ENCODE assay signal across 12 cellular contexts in the genomic region with DNA sequence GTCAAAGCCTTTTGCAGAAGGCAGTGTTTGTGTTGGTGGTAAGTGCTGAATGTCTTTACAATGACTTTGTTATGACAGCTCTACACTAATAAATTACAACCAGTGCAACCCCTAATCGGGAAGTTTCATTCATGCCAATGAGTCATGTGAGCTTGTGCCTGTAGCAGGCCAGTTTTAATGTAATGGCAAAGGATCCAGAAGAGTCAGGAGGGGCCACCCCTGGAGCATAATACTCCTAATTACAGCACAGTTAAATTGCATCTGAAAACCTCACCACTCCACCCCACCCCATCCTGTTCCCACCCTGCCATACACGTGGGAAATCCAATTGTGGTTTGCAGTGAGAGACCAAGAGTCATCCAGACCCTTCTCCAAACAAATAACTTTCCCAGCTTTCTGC.
DNase-seq lines count a peak whose midpoint lies in the region; ATAC-seq and TF ChIP-seq lines count a peak whose summit lies in the region.
"Had no signal": no experiment of that assay in that cellular context is flagged by ENCODE, and none has a peak within 500 bp of the region (broad histone marks: within the 10 kb centered on the region; RNA-seq: fewer than 3 reads in every experiment).

No MANE protein-coding gene starts in this region.

- no peak for TF ChIP-seq POLR2A in erythroblast (IDR thresholded peaks at IDR 0.05; ENCODE audit: low read length)

- no peaks in the 10 kb centered on the region for H3K4me1 ChIP-seq in PC-3 (ENCODE audit: insufficient read depth, low read length)
- H3K4me1 ChIP-seq: upper lobe of left lung had no signal

- no peaks in the 10 kb centered on the region for H3K4me1 Mint-ChIP-seq in stimulated activated memory B cell treated with anti-CD40 and anti-IgM and Interleukin-4, amounts not matched to agents 10 μg/mL and 1 μg/mL and 100 μg/mL, for 72 hours
- no peaks in the 10 kb centered on the region for H3K4me1 Mint-ChIP-seq in activated CD8-positive, alpha-beta T cell treated with anti-CD3 and anti-CD28 coated beads for 36 hours (ENCODE audit: low read depth)
- peaks cover 13% of the 10 kb centered on the region for H3K4me1 Mint-ChIP-seq in osteocyte (ENCODE audit: unreplicated experiment)

- no peak overlapping the region for H3K27ac ChIP-seq in PC-3 (ENCODE audit: low read length)
- H3K27ac ChIP-seq: upper lobe of left lung had no signal

- POLR2A ChIA-PET in PC-3 (lab: Charles Lee; ENCODE audit: unreplicated experiment) = no interaction called here
- POLR2A ChIA-PET in activated CD8-positive, alpha-beta T cell treated with anti-CD3 and anti-CD28 coated beads for 36 hours (lab: Charles Lee) = no interaction called here

- no peak overlapping the region for H3K9ac ChIP-seq in PC-3 (ENCODE audit: low read length)

- no peaks in the 10 kb centered on the region for H3F3A ChIP-seq in PC-3 (ENCODE audit: low read length, unreplicated experiment)

- no peak overlapping the region for H2AFZ ChIP-seq in PC-3 (ENCODE audit: low read length)

- H3K36me3 ChIP-seq in MG63 = no peaks in the 10 kb centered on the region
- no peaks in the 10 kb centered on the region for H3K36me3 ChIP-seq in PC-3 (ENCODE audit: low read depth, low read length)
- H3K36me3 ChIP-seq: upper lobe of left lung had no signal

- intact Hi-C loops in PC-3 (cut with micrococcal nuclease) = no loop called here
- intact Hi-C loops in activated CD8-positive, alpha-beta T cell treated with anti-CD3 and anti-CD28 coated beads for 36 hours (cut with micrococcal nuclease) = no loop called here

- no peak for TF ChIP-seq CTCF in PC-3 (conservative IDR thresholded peaks at IDR 0.05; ENCODE audit: low read depth, low read length)
- TF ChIP-seq CTCF in activated CD8-positive, alpha-beta T cell treated with anti-CD3 and anti-CD28 coated beads for 36 hours (IDR thresholded peaks at IDR 0.05) = no peak
- no peak for TF ChIP-seq CTCF in osteocyte (IDR thresholded peaks at IDR 0.05)

- H3K79me2 ChIP-seq in PC-3 (ENCODE audit: low read length) = no peaks in the 10 kb centered on the region

- no TSS peak for BruUV-seq in PC-3 (replicated peaks; lab: Mats Ljungman, UMichigan)

- H3K9me3 Mint-ChIP-seq in stimulated activated memory B cell treated with anti-CD40 and anti-IgM and Interleukin-4, amounts not matched to agents 10 μg/mL and 1 μg/mL and 100 μg/mL, for 72 hours = peaks cover 14% of the 10 kb centered on the region
- H3K9me3 Mint-ChIP-seq in activated CD8-positive, alpha-beta T cell treated with anti-CD3 and anti-CD28 coated beads for 36 hours = peaks cover 4% of the 10 kb centered on the region
- H3K9me3 Mint-ChIP-seq in osteocyte (ENCODE audit: unreplicated experiment) = no peaks in the 10 kb centered on the region

- no peaks in the 10 kb centered on the region for H3K9me2 ChIP-seq in PC-3 (replicated peaks; ENCODE audit: low read length)

- no peaks in the 10 kb centered on the region for H3K27me3 ChIP-seq in MG63
- no peaks in the 10 kb centered on the region for H3K27me3 ChIP-seq in PC-3 (ENCODE audit: low read length)
- H3K27me3 ChIP-seq: upper lobe of left lung had no signal

- no peaks in the 10 kb centered on the region for H3K9me3 ChIP-seq in MG63
- no peaks in the 10 kb centered on the region; the same call in 1 of the 2 replicates for H3K9me3 ChIP-seq in PC-3 (ENCODE audit: low read length)
- H3K9me3 ChIP-seq: upper lobe of left lung had no signal

- H3K4me2 ChIP-seq in PC-3 (ENCODE audit: low read length) = no peak overlapping the region

- no peak for ATAC-seq in PC-3
- no peak for ATAC-seq in stimulated activated memory B cell treated with anti-CD40 and anti-IgM and Interleukin-4, amounts not matched to agents 10 μg/mL and 1 μg/mL and 100 μg/mL, for 72 hours
- ATAC-seq in activated CD8-positive, alpha-beta T cell treated with anti-CD3 and anti-CD28 coated beads for 36 hours = no peak

- H3K4me3 Mint-ChIP-seq in stimulated activated memory B cell treated with anti-CD40 and anti-IgM and Interleukin-4, amounts not matched to agents 10 μg/mL and 1 μg/mL and 100 μg/mL, for 72 hours = no peak overlapping the region
- no peak overlapping the region for H3K4me3 Mint-ChIP-seq in activated CD8-positive, alpha-beta T cell treated with anti-CD3 and anti-CD28 coated beads for 36 hours
- H3K4me3 Mint-ChIP-seq in osteocyte (ENCODE audit: unreplicated experiment) = no peak overlapping the region

- no peak overlapping the region for H3K4me3 ChIP-seq in MG63
- no peak overlapping the region for H3K4me3 ChIP-seq in PC-3 (ENCODE audit: low read length)
- H3K4me3 ChIP-seq: coronary artery, upper lobe of left lung had no signal

- H3K27ac Mint-ChIP-seq in stimulated activated memory B cell treated with anti-CD40 and anti-IgM and Interleukin-4, amounts not matched to agents 10 μg/mL and 1 μg/mL and 100 μg/mL, for 72 hours = no peak overlapping the region
- no peak overlapping the region for H3K27ac Mint-ChIP-seq in activated CD8-positive, alpha-beta T cell treated with anti-CD3 and anti-CD28 coated beads for 36 hours
- no peak overlapping the region for H3K27ac Mint-ChIP-seq in osteocyte (ENCODE audit: unreplicated experiment)

- H4K20me1 ChIP-seq in PC-3 (ENCODE audit: low read length) = no peaks in the 10 kb centered on the region

- no peaks in the 10 kb centered on the region for H3K36me3 Mint-ChIP-seq in stimulated activated memory B cell treated with anti-CD40 and anti-IgM and Interleukin-4, amounts not matched to agents 10 μg/mL and 1 μg/mL and 100 μg/mL, for 72 hours
- H3K36me3 Mint-ChIP-seq in activated CD8-positive, alpha-beta T cell treated with anti-CD3 and anti-CD28 coated beads for 36 hours (ENCODE audit: low read depth) = no peaks in the 10 kb centered on the region
- H3K36me3 Mint-ChIP-seq in osteocyte (ENCODE audit: unreplicated experiment) = no peaks in the 10 kb centered on the region

- CTCF ChIA-PET in PC-3 (lab: Charles Lee) = no interaction called here
- CTCF ChIA-PET in activated CD8-positive, alpha-beta T cell treated with anti-CD3 and anti-CD28 coated beads for 36 hours (lab: Charles Lee) = interaction anchor here (0.6 kb wide), 1 partner anchor 12 kb away, joined by 3 read pairs; no protein-coding TSS in a partner anchor

- DNase-seq in A172 (ENCODE audit: low spot score) (peak; percentile 92), MG63 (peak; percentile 81), PC-3 (peak; percentile 64), glomerular visceral epithelial cell (ENCODE audit: extremely low spot score) (peak; percentile 74), erythroblast (lab: John Stamatoyannopoulos, UW) (no peak), osteocyte (ENCODE audit: extremely low spot score, unreplicated experiment) (no peak)
- DNase-seq in activated CD8-positive, alpha-beta T cell treated with anti-CD3 and anti-CD28 coated beads for 36 hours = no peak
- DNase-seq: activated CD4-positive, alpha-beta T cell treated with anti-CD3 and anti-CD28 coated beads, Interleukin-2, amount 50 U/mL, for 1 hour; NCI-H1930; upper lobe of left lung had no signal

- no peaks in the 10 kb centered on the region for H3K27me3 Mint-ChIP-seq in stimulated activated memory B cell treated with anti-CD40 and anti-IgM and Interleukin-4, amounts not matched to agents 10 μg/mL and 1 μg/mL and 100 μg/mL, for 72 hours
- H3K27me3 Mint-ChIP-seq in activated CD8-positive, alpha-beta T cell treated with anti-CD3 and anti-CD28 coated beads for 36 hours = no peaks in the 10 kb centered on the region
- peaks cover 2% of the 10 kb centered on the region for H3K27me3 Mint-ChIP-seq in osteocyte (ENCODE audit: unreplicated experiment)

Comparison
In these comparisons a context has a peak if more than half of its experiments do, and no peak if none do; other contexts are left out.
1. DNase-seq: peak in A172 (single experiment), MG63 (single experiment), PC-3 (single experiment) and glomerular visceral epithelial cell (single experiment); none in erythroblast (0 of 2), activated CD8-positive, alpha-beta T cell treated with anti-CD3 and anti-CD28 coated beads for 36 hours (single experiment) and osteocyte (single experiment).